ENCODE assay signal across 31 cellular contexts in genomic region chr13:28067526-28067925, GRCh38. TPM values are rescaled to one million over a fixed set of nuclear protein-coding genes. Genes with fewer than 3 reads are reported as not detected.
"Had no signal": no experiment of that assay in that cellular context is flagged by ENCODE, and none has a peak within 500 bp of the region (broad histone marks: within the 10 kb centered on the region; RNA-seq: fewer than 3 reads in every experiment).

No MANE protein-coding gene starts in this region.

- H3K27ac ChIP-seq: ascending aorta, cardiac muscle cell, VCaP had no signal

- H3K9me3 ChIP-seq: ascending aorta had no signal

- H3K4me1 ChIP-seq: ascending aorta had no signal

- H3K36me3 ChIP-seq: ascending aorta, cardiac muscle cell had no signal

- H3K4me3 ChIP-seq: ascending aorta, cardiac muscle cell had no signal

- DNase-seq: activated B cell treated with CpG ODN at 0.5 μM for 24 hours; activated CD4-positive, alpha-beta memory T cell treated with anti-CD3 and anti-CD28 coated beads for 36 hours; activated CD4-positive, alpha-beta T cell treated with anti-CD3 and anti-CD28 coated beads for 4 hours; activated CD4-positive, alpha-beta T cell treated with anti-CD3 and anti-CD28 coated beads, Interleukin-2, amount 10 ng/mL, durations not matched to agents 24 days and 14 days; activated CD4-positive, alpha-beta T cell treated with anti-CD3 and anti-CD28 coated beads, Interleukin-2, amount 50 U/mL, for 1 hour; activated CD4-positive, alpha-beta T cell treated with anti-CD3 and anti-CD28 coated beads, Interleukin-2, amount 50 U/mL, for 4 hours; activated CD4-positive, CD25-positive, alpha-beta regulatory T cell treated with anti-CD3 and anti-CD28 coated beads, Interleukin-2, amount 50 U/mL, for 72 hours; activated CD8-positive, alpha-beta memory T cell treated with anti-CD3 and anti-CD28 coated beads, Interleukin-2, amount 50 U/mL, for 48 hours; activated CD8-positive, alpha-beta T cell treated with anti-CD3 and anti-CD28 coated beads for 36 hours; activated effector memory CD4-positive, alpha-beta T cell treated with Interleukin-2 at 50 U/mL for 16 hours; activated gamma-delta T cell; activated naive CD4-positive, alpha-beta T cell treated with anti-CD3 and anti-CD28 coated beads, Interleukin-2, amount 10 ng/mL, durations not matched to agents 7 days and 5 days; activated naive CD4-positive, alpha-beta T cell treated with Interleukin-2 at 50 U/mL for 16 hours; activated naive CD8-positive, alpha-beta T cell treated with anti-CD3 and anti-CD28 coated beads, Interleukin-2, amount 10 ng/mL, durations not matched to agents 7 days and 5 days; activated naive CD8-positive, alpha-beta T cell treated with anti-CD3 and anti-CD28 coated beads, Interleukin-2, amount 50 U/mL, for 24 hours; activated T-cell treated with anti-CD3 and anti-CD28 coated beads, Interleukin-2, amount 50 U/mL, for 24 hours; activated T-cell treated with anti-CD3 and anti-CD28 coated beads, Interleukin-2, amount 50 U/mL, for 48 hours; amygdala; anterior cingulate cortex; caudate nucleus; cerebellar nuclear complex; T-helper 1 cell; T-helper 2 cell; T-helper 9 cell had no signal

- H3K27me3 ChIP-seq: ascending aorta, cardiac muscle cell had no signal

- ATAC-seq: activated CD8-positive, alpha-beta T cell treated with anti-CD3 and anti-CD28 coated beads for 36 hours; activated naive CD8-positive, alpha-beta T cell treated with anti-CD3 and anti-CD28 coated beads, Interleukin-2, amount 50 U/mL, for 24 hours had no signal

RNA-seq across cellular contexts. Expression of gene FLT3, which starts 32.9 kb away (rescaled TPM):
- total RNA-seq: activated CD4-positive, alpha-beta memory T cell treated with anti-CD3 and anti-CD28 coated beads for 36 hours; activated CD4-positive, alpha-beta T cell treated with anti-CD3 and anti-CD28 coated beads, Interleukin-2, amount 10 ng/mL, durations not matched to agents 24 days and 14 days; activated CD8-positive, alpha-beta memory T cell treated with anti-CD3 and anti-CD28 coated beads for 36 hours; activated CD8-positive, alpha-beta T cell treated with anti-CD3 and anti-CD28 coated beads for 36 hours; activated naive CD8-positive, alpha-beta T cell treated with anti-CD3 and anti-CD28 coated beads, Interleukin-2, amount 10 ng/mL, durations not matched to agents 7 days and 5 days; activated T-helper 2 cell treated with anti-CD3 and anti-CD28 coated beads, Interferon-gamma antibody, Interleukin-2, Interleukin-4, amounts not matched to agents 10 μg/mL and 5 μg/mL and 100 μg/mL, durations not matched to agents 14 hours and 24 hours and 36 hours; ascending aorta; bronchial epithelial cell; chondrocyte had no signal
- polyA plus RNA-seq: cardiac muscle cell had no signal
